In the genomic region with DNA sequence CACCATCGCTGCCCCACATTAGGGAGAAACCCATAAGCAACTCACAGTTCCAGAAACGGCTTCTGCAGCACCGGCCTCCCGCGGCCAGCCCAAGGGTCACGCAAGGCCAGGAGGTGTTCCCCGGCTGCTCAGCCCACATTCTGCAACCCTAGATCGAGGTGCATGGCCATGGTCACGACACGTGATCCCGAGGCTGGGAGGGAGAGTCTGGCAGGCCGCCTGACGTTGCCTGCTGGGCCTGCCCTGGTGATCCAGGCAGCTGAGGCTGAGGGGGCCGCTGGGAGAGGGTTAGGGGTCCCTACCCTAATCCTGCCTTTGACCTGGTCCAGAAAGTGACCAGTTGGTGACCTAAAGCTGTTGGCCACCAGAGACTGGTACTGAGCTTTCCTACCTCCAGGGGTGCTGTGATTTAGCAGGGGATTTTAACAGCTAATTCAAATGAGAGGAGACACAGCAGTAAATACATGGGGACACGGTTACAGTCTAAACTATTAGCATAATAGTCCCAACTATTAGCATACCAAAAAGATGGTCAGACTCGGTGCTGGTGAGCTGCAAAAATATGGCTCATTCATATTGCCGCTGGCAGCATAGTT, we compare ENCODE assay signal across 1 cellular context.
TF ChIP-seq lines count a peak whose summit lies in the region.

No MANE protein-coding gene starts in this region.

TF ChIP-seq in HepG2, 621 proteins besides CTCF, POLR2A, EP300 and RAD21 (continued from another document and continues in another):
- TF ChIP-seq SOX13 (IDR thresholded peaks at IDR 0.05) (no peak), SOX13 (CRISPR knock-in tag; conservative IDR thresholded peaks at IDR 0.05 in 1 of 2, IDR thresholded peaks at IDR 0.05 in 1 of 2) (peak in 1 of 2 experiments; percentile 46; a peak in 1 of 4 replicates), YEATS2 (CRISPR knock-in tag; IDR thresholded peaks at IDR 0.05; ENCODE audit: borderline replicate concordance) (peak; percentile 21; the same call in 1 of the 2 replicates), ZNF281 (CRISPR knock-in tag; IDR thresholded peaks at IDR 0.05; ENCODE audit: borderline replicate concordance) (no peak), PRDM10 (CRISPR knock-in tag; IDR thresholded peaks at IDR 0.05; ENCODE audit: low read depth) (no peak; the same call in 1 of the 2 replicates), FOXM1 (CRISPR knock-in tag; IDR thresholded peaks at IDR 0.05) (no peak), HMG20B (CRISPR knock-in tag; conservative IDR thresholded peaks at IDR 0.05) (no peak), ZNF839 (CRISPR knock-in tag; IDR thresholded peaks at IDR 0.05; ENCODE audit: borderline replicate concordance) (no peak), GTF2F1 (IDR thresholded peaks at IDR 0.05; ENCODE audit: low read length) (no peak), ZNF383 (CRISPR knock-in tag; IDR thresholded peaks at IDR 0.05; ENCODE audit: borderline replicate concordance) (no peak), HIC2 (CRISPR knock-in tag; IDR thresholded peaks at IDR 0.05; ENCODE audit: low read depth) (no peak; the same call in 1 of the 2 replicates), ZKSCAN1 (IDR thresholded peaks at IDR 0.05; ENCODE audit: low read length) (no peak), DNMT3B (CRISPR knock-in tag; conservative IDR thresholded peaks at IDR 0.05) (no peak), ZFP41 (CRISPR knock-in tag; IDR thresholded peaks at IDR 0.05; ENCODE audit: borderline replicate concordance) (no peak), POLR2G (IDR thresholded peaks at IDR 0.05; ENCODE audit: low read depth, low read length) (no peak), ZNF616 (CRISPR knock-in tag; IDR thresholded peaks at IDR 0.05; ENCODE audit: low read depth) (no peak), PHF20 (CRISPR knock-in tag; IDR thresholded peaks at IDR 0.05) (no peak), ZNF749 (CRISPR knock-in tag; IDR thresholded peaks at IDR 0.05; ENCODE audit: borderline replicate concordance) (no peak), MED13 (CRISPR knock-in tag; IDR thresholded peaks at IDR 0.05) (no peak), SMC3 (IDR thresholded peaks at IDR 0.05; ENCODE audit: low read length) (no peak), IKZF4 (CRISPR knock-in tag; IDR thresholded peaks at IDR 0.05; ENCODE audit: borderline replicate concordance, low read depth, not compliant biosample characterization) (peak; percentile 53), NFRKB (IDR thresholded peaks at IDR 0.05) (no peak), ZIK1 (CRISPR knock-in tag; IDR thresholded peaks at IDR 0.05; ENCODE audit: borderline replicate concordance, low read depth) (no peak; the same call in 1 of the 2 replicates), ZFP62 (CRISPR knock-in tag; IDR thresholded peaks at IDR 0.05) (no peak), ZNF431 (CRISPR knock-in tag; IDR thresholded peaks at IDR 0.05; ENCODE audit: borderline replicate concordance, low read depth) (no peak; the same call in 1 of the 2 replicates), ZNF660 (CRISPR knock-in tag; IDR thresholded peaks at IDR 0.05; ENCODE audit: borderline replicate concordance, low read depth) (no peak), ZNF776 (CRISPR knock-in tag; IDR thresholded peaks at IDR 0.05) (no peak), ZNF550 (CRISPR knock-in tag; IDR thresholded peaks at IDR 0.05; ENCODE audit: borderline replicate concordance) (no peak), STAT5B (CRISPR knock-in tag; IDR thresholded peaks at IDR 0.05) (no peak), ATM (IDR thresholded peaks at IDR 0.05; ENCODE audit: borderline replicate concordance) (no peak), PAX8 (CRISPR knock-in tag; IDR thresholded peaks at IDR 0.05; ENCODE audit: borderline replicate concordance) (no peak), ZSCAN20 (CRISPR knock-in tag; IDR thresholded peaks at IDR 0.05; ENCODE audit: borderline replicate concordance) (no peak), PHF21A (CRISPR knock-in tag; IDR thresholded peaks at IDR 0.05) (0 out of 2 replicates have a peak, but pooled peaks have one; percentile 33), DZIP1 (CRISPR knock-in tag; IDR thresholded peaks at IDR 0.05) (no peak)
- TF ChIP-seq, protein P1, sequence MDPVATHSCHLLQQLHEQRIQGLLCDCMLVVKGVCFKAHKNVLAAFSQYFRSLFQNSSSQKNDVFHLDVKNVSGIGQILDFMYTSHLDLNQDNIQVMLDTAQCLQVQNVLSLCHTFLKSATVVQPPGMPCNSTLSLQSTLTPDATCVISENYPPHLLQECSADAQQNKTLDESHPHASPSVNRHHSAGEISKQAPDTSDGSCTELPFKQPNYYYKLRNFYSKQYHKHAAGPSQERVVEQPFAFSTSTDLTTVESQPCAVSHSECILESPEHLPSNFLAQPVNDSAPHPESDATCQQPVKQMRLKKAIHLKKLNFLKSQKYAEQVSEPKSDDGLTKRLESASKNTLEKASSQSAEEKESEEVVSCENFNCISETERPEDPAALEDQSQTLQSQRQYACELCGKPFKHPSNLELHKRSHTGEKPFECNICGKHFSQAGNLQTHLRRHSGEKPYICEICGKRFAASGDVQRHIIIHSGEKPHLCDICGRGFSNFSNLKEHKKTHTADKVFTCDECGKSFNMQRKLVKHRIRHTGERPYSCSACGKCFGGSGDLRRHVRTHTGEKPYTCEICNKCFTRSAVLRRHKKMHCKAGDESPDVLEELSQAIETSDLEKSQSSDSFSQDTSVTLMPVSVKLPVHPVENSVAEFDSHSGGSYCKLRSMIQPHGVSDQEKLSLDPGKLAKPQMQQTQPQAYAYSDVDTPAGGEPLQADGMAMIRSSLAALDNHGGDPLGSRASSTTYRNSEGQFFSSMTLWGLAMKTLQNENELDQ (CRISPR knock-in tag; IDR thresholded peaks at IDR 0.05; ENCODE audit: borderline replicate concordance), result no peak
- TF ChIP-seq, protein P2, sequence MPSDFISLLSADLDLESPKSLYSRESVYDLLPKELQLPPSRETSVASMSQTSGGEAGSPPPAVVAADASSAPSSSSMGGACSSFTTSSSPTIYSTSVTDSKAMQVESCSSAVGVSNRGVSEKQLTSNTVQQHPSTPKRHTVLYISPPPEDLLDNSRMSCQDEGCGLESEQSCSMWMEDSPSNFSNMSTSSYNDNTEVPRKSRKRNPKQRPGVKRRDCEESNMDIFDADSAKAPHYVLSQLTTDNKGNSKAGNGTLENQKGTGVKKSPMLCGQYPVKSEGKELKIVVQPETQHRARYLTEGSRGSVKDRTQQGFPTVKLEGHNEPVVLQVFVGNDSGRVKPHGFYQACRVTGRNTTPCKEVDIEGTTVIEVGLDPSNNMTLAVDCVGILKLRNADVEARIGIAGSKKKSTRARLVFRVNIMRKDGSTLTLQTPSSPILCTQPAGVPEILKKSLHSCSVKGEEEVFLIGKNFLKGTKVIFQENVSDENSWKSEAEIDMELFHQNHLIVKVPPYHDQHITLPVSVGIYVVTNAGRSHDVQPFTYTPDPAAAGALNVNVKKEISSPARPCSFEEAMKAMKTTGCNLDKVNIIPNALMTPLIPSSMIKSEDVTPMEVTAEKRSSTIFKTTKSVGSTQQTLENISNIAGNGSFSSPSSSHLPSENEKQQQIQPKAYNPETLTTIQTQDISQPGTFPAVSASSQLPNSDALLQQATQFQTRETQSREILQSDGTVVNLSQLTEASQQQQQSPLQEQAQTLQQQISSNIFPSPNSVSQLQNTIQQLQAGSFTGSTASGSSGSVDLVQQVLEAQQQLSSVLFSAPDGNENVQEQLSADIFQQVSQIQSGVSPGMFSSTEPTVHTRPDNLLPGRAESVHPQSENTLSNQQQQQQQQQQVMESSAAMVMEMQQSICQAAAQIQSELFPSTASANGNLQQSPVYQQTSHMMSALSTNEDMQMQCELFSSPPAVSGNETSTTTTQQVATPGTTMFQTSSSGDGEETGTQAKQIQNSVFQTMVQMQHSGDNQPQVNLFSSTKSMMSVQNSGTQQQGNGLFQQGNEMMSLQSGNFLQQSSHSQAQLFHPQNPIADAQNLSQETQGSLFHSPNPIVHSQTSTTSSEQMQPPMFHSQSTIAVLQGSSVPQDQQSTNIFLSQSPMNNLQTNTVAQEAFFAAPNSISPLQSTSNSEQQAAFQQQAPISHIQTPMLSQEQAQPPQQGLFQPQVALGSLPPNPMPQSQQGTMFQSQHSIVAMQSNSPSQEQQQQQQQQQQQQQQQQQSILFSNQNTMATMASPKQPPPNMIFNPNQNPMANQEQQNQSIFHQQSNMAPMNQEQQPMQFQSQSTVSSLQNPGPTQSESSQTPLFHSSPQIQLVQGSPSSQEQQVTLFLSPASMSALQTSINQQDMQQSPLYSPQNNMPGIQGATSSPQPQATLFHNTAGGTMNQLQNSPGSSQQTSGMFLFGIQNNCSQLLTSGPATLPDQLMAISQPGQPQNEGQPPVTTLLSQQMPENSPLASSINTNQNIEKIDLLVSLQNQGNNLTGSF (CRISPR knock-in tag; IDR thresholded peaks at IDR 0.05), result no peak
- TF ChIP-seq, protein P3, sequence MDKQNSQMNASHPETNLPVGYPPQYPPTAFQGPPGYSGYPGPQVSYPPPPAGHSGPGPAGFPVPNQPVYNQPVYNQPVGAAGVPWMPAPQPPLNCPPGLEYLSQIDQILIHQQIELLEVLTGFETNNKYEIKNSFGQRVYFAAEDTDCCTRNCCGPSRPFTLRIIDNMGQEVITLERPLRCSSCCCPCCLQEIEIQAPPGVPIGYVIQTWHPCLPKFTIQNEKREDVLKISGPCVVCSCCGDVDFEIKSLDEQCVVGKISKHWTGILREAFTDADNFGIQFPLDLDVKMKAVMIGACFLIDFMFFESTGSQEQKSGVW (CRISPR knock-in tag; IDR thresholded peaks at IDR 0.05; ENCODE audit: borderline replicate concordance), result no peak
